ENCODE assay signal across 8 cellular contexts in genomic region chr21:18041012-18041411, GRCh38.
DNase-seq lines count a peak whose midpoint lies in the region; FAIRE-seq and TF ChIP-seq lines count a peak whose summit lies in the region.

No MANE protein-coding gene starts in this region.

- no peaks in the 10 kb centered on the region for H3K9me2 ChIP-seq in hepatocyte (replicated peaks; ENCODE audit: insufficient read depth)

- H3K27ac Mint-ChIP-seq in mesothelial cell of epicardium = no peak overlapping the region
- no peak overlapping the region for H3K27ac Mint-ChIP-seq in activated naive CD4-positive, alpha-beta T cell treated with anti-CD3 and anti-CD28 coated beads, Interleukin-2, amount 10 ng/mL, durations not matched to agents 7 days and 5 days

- DNase-seq in HTR-8/SVneo (ENCODE audit: insufficient read length, low spot score) = peak; percentile 10
- DNase-seq in RCC 7860 (ENCODE audit: low spot score) = peak; percentile 30
- DNase-seq in hepatocyte (ENCODE audit: low spot score) = peak; percentile 25
- DNase-seq in NCI-H146 treated with DMSO at 0.1 percent for 48 hours (lab: John Stamatoyannopoulos, UW; ENCODE audit: unreplicated experiment) = no peak
- DNase-seq in mesothelial cell of epicardium (ENCODE audit: low spot score in 2 of 2, unreplicated experiment in 2 of 2) = no peak
- no peak for DNase-seq in activated naive CD4-positive, alpha-beta T cell (lab: John Stamatoyannopoulos, UW)
- no peak for DNase-seq in activated naive CD4-positive, alpha-beta T cell treated with anti-CD3 and anti-CD28 coated beads, Interleukin-2, amount 10 ng/mL, durations not matched to agents 7 days and 5 days

- no peaks in the 10 kb centered on the region for H3K27me3 Mint-ChIP-seq in mesothelial cell of epicardium (ENCODE audit: low read depth)
- no peaks in the 10 kb centered on the region for H3K27me3 Mint-ChIP-seq in activated naive CD4-positive, alpha-beta T cell treated with anti-CD3 and anti-CD28 coated beads, Interleukin-2, amount 10 ng/mL, durations not matched to agents 7 days and 5 days

- H2AFZ ChIP-seq in hepatocyte = no peak overlapping the region

- H3K27ac ChIP-seq in hepatocyte = no peak overlapping the region

- TF ChIP-seq CTCF in GM12873 (IDR thresholded peaks at IDR 0.05; ENCODE audit: insufficient read depth, low read depth, low read length, missing control alignments) (peak; percentile 35), hepatocyte (IDR thresholded peaks at IDR 0.05; ENCODE audit: poor library complexity) (peak; percentile 53), mesothelial cell of epicardium (IDR thresholded peaks at IDR 0.05; ENCODE audit: unreplicated experiment) (no peak)

- peaks cover 10% of the 10 kb centered on the region for H3K4me1 Mint-ChIP-seq in mesothelial cell of epicardium
- no peaks in the 10 kb centered on the region for H3K4me1 Mint-ChIP-seq in activated naive CD4-positive, alpha-beta T cell treated with anti-CD3 and anti-CD28 coated beads, Interleukin-2, amount 10 ng/mL, durations not matched to agents 7 days and 5 days

- H3K4me3 Mint-ChIP-seq in mesothelial cell of epicardium = no peak overlapping the region
- H3K4me3 Mint-ChIP-seq in activated naive CD4-positive, alpha-beta T cell treated with anti-CD3 and anti-CD28 coated beads, Interleukin-2, amount 10 ng/mL, durations not matched to agents 7 days and 5 days = no peak overlapping the region

- no peaks in the 10 kb centered on the region for H4K20me1 ChIP-seq in hepatocyte (ENCODE audit: insufficient read depth, poor library complexity, severe bottlenecking)

- no peaks in the 10 kb centered on the region for H3K36me3 Mint-ChIP-seq in mesothelial cell of epicardium
- H3K36me3 Mint-ChIP-seq in activated naive CD4-positive, alpha-beta T cell treated with anti-CD3 and anti-CD28 coated beads, Interleukin-2, amount 10 ng/mL, durations not matched to agents 7 days and 5 days = no peaks in the 10 kb centered on the region

- no peaks in the 10 kb centered on the region for H3K4me1 ChIP-seq in hepatocyte (ENCODE audit: insufficient read depth)

- no peaks in the 10 kb centered on the region for H3K79me2 ChIP-seq in hepatocyte

- CTCF ChIA-PET in activated naive CD4-positive, alpha-beta T cell treated with anti-CD3 and anti-CD28 coated beads, Interleukin-2, amount 10 ng/mL, durations not matched to agents 7 days and 5 days (lab: Charles Lee) = interaction anchor here (0.7 to 1.5 kb wide), 3 partner anchors 11 to 164 kb away, joined by 4 read pairs; no protein-coding TSS in a partner anchor

- FAIRE-seq in HTR-8/SVneo (lab: Jason Lieb, UNC) = no peak
- FAIRE-seq in RCC 7860 (lab: Jason Lieb, UNC) = no peak

- no peaks in the 10 kb centered on the region for H3K27me3 ChIP-seq in hepatocyte

- no peaks in the 10 kb centered on the region for H3K9me3 Mint-ChIP-seq in mesothelial cell of epicardium
- no peaks in the 10 kb centered on the region for H3K9me3 Mint-ChIP-seq in activated naive CD4-positive, alpha-beta T cell treated with anti-CD3 and anti-CD28 coated beads, Interleukin-2, amount 10 ng/mL, durations not matched to agents 7 days and 5 days

- H3K9me3 ChIP-seq in hepatocyte (ENCODE audit: low read depth) = no peaks in the 10 kb centered on the region

- H3K4me3 ChIP-seq in hepatocyte = no peak overlapping the region

- 16% methylated on average over 3 of the region's 3 CpGs for WGBS in hepatocyte (ENCODE audit: low lambda C conversion rate, missing lambda C conversion rate)

- no peaks in the 10 kb centered on the region for H3K36me3 ChIP-seq in hepatocyte (replicated peaks; ENCODE audit: insufficient read depth, low read depth)

- H3K4me2 ChIP-seq in hepatocyte = no peak overlapping the region

Comparison
In these comparisons a context has a peak if more than half of its experiments do, and no peak if none do; other contexts are left out.
1. DNase-seq: peak in HTR-8/SVneo (single experiment), RCC 7860 (single experiment) and hepatocyte (single experiment); none in NCI-H146 treated with DMSO at 0.1 percent for 48 hours (single experiment), mesothelial cell of epicardium (0 of 2), activated naive CD4-positive, alpha-beta T cell (0 of 4) and activated naive CD4-positive, alpha-beta T cell treated with anti-CD3 and anti-CD28 coated beads, Interleukin-2, amount 10 ng/mL, durations not matched to agents 7 days and 5 days (single experiment).